Comparison of ENCODE assay signal across 8 cellular contexts in the genomic region with DNA sequence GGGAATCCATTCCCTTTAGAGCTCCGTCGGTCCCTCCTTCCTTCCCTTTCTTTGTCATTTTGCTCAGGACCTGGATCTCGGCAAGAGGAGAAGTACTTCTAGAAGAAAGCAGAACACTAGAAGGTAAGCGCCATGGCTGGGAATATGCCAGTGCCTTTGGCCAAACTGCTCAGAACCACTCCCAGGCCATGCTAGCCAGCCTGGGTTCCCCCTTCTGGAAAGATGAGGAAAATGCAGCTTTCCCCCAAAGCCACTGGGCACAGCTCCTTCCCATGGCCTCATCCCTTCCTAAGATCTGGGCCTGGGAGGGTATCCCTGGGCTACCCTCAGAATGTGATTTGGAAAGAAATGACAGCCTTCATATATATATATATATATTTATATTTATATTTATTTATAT. TPM values are rescaled to one million over a fixed set of nuclear protein-coding genes. Genes with fewer than 3 reads are reported as not detected.
DNase-seq lines count a peak whose midpoint lies in the region; ATAC-seq and TF ChIP-seq lines count a peak whose summit lies in the region.

No MANE protein-coding gene starts in this region.

- WGBS in sigmoid colon, 2 donors: 64 to 66% methylated on average over 4 of the region's 4 CpGs

- H3K4me1 ChIP-seq in Peyer's patch (peaks cover 0 to 2% (median 0%) of the 10 kb centered on the region in 4 donors), sigmoid colon (peaks cover 0 to 3% (median 0%) of the 10 kb centered on the region in 4 donors)

- TF ChIP-seq EP300 in sigmoid colon (IDR thresholded peaks at IDR 0.05): no peak

- H3K27me3 ChIP-seq in Peyer's patch: peaks cover 0 to 11% of the 10 kb centered on the region in 2 donors
- H3K27me3 ChIP-seq in sigmoid colon: peaks cover 8 to 34% (median 15%) of the 10 kb centered on the region in 3 donors

- TF ChIP-seq CTCF in Peyer's patch (IDR thresholded peaks at IDR 0.05) (peak in 4 of 6 experiments; percentile 29 to 58 (median 41)), sigmoid colon (IDR thresholded peaks at IDR 0.05) (peak in 2 of 4 experiments; percentile 23 to 27)

- no peaks in the 10 kb centered on the region for H3K36me3 ChIP-seq in Peyer's patch
- no peaks in the 10 kb centered on the region for H3K36me3 ChIP-seq in sigmoid colon

- H3K9me3 ChIP-seq in Peyer's patch: no peaks in the 10 kb centered on the region
- H3K9me3 ChIP-seq in sigmoid colon: no peaks in the 10 kb centered on the region

- intact Hi-C loops in sigmoid colon (cut with DNase I): loop anchor here (5.0 kb wide), 1 partner anchor 138 kb away; no protein-coding TSS in a partner anchor

- TF ChIP-seq POLR2A in Peyer's patch (IDR thresholded peaks at IDR 0.05) (no peak), sigmoid colon (IDR thresholded peaks at IDR 0.05) (no peak)

- H3K27ac ChIP-seq in Peyer's patch (no peak overlapping the region), sigmoid colon (no peak overlapping the region)

- ATAC-seq in GM21528 (IDR thresholded peaks at IDR 0.05; ENCODE audit: low FRiP score, unreplicated experiment): no peak

- H3K4me3 ChIP-seq in Peyer's patch (no peak overlapping the region), sigmoid colon (no peak overlapping the region)

- peak; percentile 31 for DNase-seq in NCI-H748 (lab: John Stamatoyannopoulos, UW; ENCODE audit: unreplicated experiment)
- no peak for DNase-seq in NCI-H748 treated with DMSO at 0.1 percent for 48 hours (lab: John Stamatoyannopoulos, UW)
- peak in 1 of 3 donors; percentile 69 for DNase-seq in Peyer's patch
- DNase-seq in fibroblast of the conjunctiva (ENCODE audit: low read depth): peak; percentile 42
- peak; percentile 80 for DNase-seq in sigmoid colon
- no peak for DNase-seq in OCI-M2 (lab: John Stamatoyannopoulos, UW; ENCODE audit: unreplicated experiment)
- no peak for DNase-seq in GF-D8 (lab: John Stamatoyannopoulos, UW)

RNA-seq across cellular contexts. Expression of gene ISL2, which starts 6.3 kb away (rescaled TPM):
- 10 to 100 TPM in 1 of 4 donors, under 1 TPM in 1, not detected in 2; 0.67 to 11.6 TPM for total RNA-seq in Peyer's patch
- 1 to 10 TPM; 2.2 to 6.4 (median 2.8) TPM for total RNA-seq in sigmoid colon
- polyA plus RNA-seq in sigmoid colon: 1 to 10 TPM in 1 of 3 donors, under 1 TPM in 1, not detected in 1; 0.52 to 2.4 TPM

RNA-seq across cellular contexts. Expression of gene ETFA, which starts 19.0 kb away (rescaled TPM):
- total RNA-seq in Peyer's patch: 100 to 1,000 TPM; 110 to 175 (median 163) TPM
- 100 to 1,000 TPM in 1 of 4 donors, 10 to 100 TPM in 3; 58.4 to 102 (median 82.0) TPM for total RNA-seq in sigmoid colon
- 100 to 1,000 TPM; 191 to 476 (median 258) TPM for polyA plus RNA-seq in sigmoid colon

Comparison
In these comparisons a context has a peak if more than half of its experiments do, and no peak if none do; other contexts are left out.
1. DNase-seq: peak in NCI-H748 (single experiment), fibroblast of the conjunctiva (single experiment) and sigmoid colon (single experiment); none in NCI-H748 treated with DMSO at 0.1 percent for 48 hours (single experiment), OCI-M2 (single experiment) and GF-D8 (single experiment).